ENCODE assay signal across 9 cellular contexts in genomic region chr5:119465640-119466039, GRCh38.
"Had no signal": no experiment of that assay in that cellular context is flagged by ENCODE, and none has a peak within 500 bp of the region (broad histone marks: within the 10 kb centered on the region; RNA-seq: fewer than 3 reads in every experiment).

No MANE protein-coding gene starts in this region.

- H3K36me3 ChIP-seq: HAP-1 had no signal

- H3K4me1 ChIP-seq: HAP-1 had no signal

- H3K4me3 Mint-ChIP-seq: H9, HFFc6 had no signal

- DNase-seq: GM23248, GOT3, H7, H9, HCEC 1CT, HFFc6 had no signal

- H2AFZ ChIP-seq: GM23248 had no signal

- H3K9ac ChIP-seq: GM23248 had no signal

- H3K27ac ChIP-seq: GM23248 had no signal

- H3K27ac Mint-ChIP-seq: HFFc6 had no signal

- ATAC-seq: HCT116 had no signal

- H3K4me3 ChIP-seq: GM23248, HAP-1 had no signal

- FAIRE-seq: H1 had no signal
